ENCODE assay signal across 1 cellular context in the genomic region with DNA sequence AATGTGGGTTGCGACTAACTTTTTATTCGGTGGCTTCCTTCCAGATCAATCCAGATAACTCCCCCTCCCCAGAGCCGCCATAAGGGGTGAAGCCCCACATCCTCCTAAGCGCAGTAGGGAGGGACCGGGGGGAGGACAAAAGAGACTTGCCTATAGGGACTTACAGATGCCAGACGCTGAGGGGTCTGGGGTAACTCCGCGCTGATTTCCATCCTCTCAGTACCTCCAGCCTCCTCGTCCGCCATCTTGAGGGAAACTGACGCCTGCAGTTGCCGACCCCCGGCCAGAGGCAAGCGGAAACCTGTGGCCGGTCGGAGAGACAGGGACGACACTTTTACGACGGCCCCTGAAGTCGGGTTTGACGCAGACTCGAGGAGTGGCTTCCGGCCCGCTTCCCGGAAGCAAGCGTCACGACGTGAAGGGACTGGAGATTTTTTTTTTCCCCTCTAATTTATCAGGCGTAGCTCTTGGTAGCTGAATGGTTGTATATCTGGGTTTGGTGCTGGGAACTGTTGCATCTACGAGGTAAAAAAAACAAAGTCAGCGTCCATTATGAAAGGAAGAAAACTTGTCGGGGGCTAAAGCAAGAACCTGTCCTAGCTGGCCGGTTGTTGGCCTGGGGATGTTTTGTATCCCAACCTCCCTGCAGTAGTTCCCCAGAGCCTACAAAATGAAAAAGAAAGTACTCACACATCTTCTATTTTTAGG.
A peak's percentile ranks its signal among the peaks of the same experiment; 100 is the strongest.
TF ChIP-seq lines count a peak whose summit lies in the region.

A gene (minus strand): TSS at position 261 of the 708 bp plus-strand sequence. CDS start 16 bp downstream, at position 245.

TF ChIP-seq in HEK293, 187 proteins besides CTCF, POLR2A, EP300 and RAD21 (continued from another document):
- TF ChIP-seq, protein P1, sequence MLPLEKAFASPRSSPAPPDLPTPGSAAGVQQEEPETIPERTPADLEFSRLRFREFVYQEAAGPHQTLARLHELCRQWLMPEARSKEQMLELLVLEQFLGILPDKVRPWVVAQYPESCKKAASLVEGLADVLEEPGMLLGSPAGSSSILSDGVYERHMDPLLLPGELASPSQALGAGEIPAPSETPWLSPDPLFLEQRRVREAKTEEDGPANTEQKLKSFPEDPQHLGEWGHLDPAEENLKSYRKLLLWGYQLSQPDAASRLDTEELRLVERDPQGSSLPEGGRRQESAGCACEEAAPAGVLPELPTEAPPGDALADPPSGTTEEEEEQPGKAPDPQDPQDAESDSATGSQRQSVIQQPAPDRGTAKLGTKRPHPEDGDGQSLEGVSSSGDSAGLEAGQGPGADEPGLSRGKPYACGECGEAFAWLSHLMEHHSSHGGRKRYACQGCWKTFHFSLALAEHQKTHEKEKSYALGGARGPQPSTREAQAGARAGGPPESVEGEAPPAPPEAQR (tag by site-specific recombination; IDR thresholded peaks at IDR 0.05), result no peak
- TF ChIP-seq ZNF24 (tag by site-specific recombination; IDR thresholded peaks at IDR 0.05) (no peak), ZFP41 (tag by site-specific recombination; IDR thresholded peaks at IDR 0.05; ENCODE audit: borderline replicate concordance) (no peak), ZSCAN16 (tag by site-specific recombination; IDR thresholded peaks at IDR 0.05) (no peak), ZNF621 (tag by site-specific recombination; IDR thresholded peaks at IDR 0.05) (no peak), ZNF114 (tag by site-specific recombination; IDR thresholded peaks at IDR 0.05) (no peak), GLIS1 (tag by site-specific recombination; IDR thresholded peaks at IDR 0.05) (peak; percentile 22; the same call in 1 of the 2 replicates), ZNF623 (tag by site-specific recombination; IDR thresholded peaks at IDR 0.05) (no peak), ZNF274 (IDR thresholded peaks at IDR 0.05; ENCODE audit: low read length) (no peak), ZNF274 (tag by site-specific recombination; IDR thresholded peaks at IDR 0.05; ENCODE audit: borderline replicate concordance) (no peak), EGR2 (tag by site-specific recombination; IDR thresholded peaks at IDR 0.05; ENCODE audit: low read depth) (no peak), ZNF169 (tag by site-specific recombination; IDR thresholded peaks at IDR 0.05) (no peak), ZNF157 (tag by site-specific recombination; IDR thresholded peaks at IDR 0.05) (no peak), ZNF785 (tag by site-specific recombination; IDR thresholded peaks at IDR 0.05) (no peak), YY1 (tag by site-specific recombination; IDR thresholded peaks at IDR 0.05) (0 out of 2 replicates have a peak, but pooled peaks have one; percentile 60), MEIS1 (CRISPR knock-in tag; IDR thresholded peaks at IDR 0.05; ENCODE audit: borderline replicate concordance) (no peak), ZNF112 (tag by site-specific recombination; IDR thresholded peaks at IDR 0.05) (no peak), ZNF561 (tag by site-specific recombination; IDR thresholded peaks at IDR 0.05; ENCODE audit: borderline replicate concordance) (no peak), ZNF132 (tag by site-specific recombination; IDR thresholded peaks at IDR 0.05; ENCODE audit: borderline replicate concordance) (no peak), ZSCAN30 (tag by site-specific recombination; IDR thresholded peaks at IDR 0.05) (no peak), ZBTB8A (tag by site-specific recombination; IDR thresholded peaks at IDR 0.05) (no peak), ZNF292 (tag by site-specific recombination; IDR thresholded peaks at IDR 0.05; ENCODE audit: borderline replicate concordance, low read depth) (no peak), ZNF155 (tag by site-specific recombination; IDR thresholded peaks at IDR 0.05) (no peak), WT1 (tag by site-specific recombination; IDR thresholded peaks at IDR 0.05) (no peak), ZNF146 (tag by site-specific recombination; IDR thresholded peaks at IDR 0.05) (no peak), KLF10 (tag by site-specific recombination; IDR thresholded peaks at IDR 0.05) (no peak), ZNF571 (tag by site-specific recombination; IDR thresholded peaks at IDR 0.05) (no peak), ZNF629 (tag by site-specific recombination; IDR thresholded peaks at IDR 0.05) (peak; percentile 88), BCL11A (tag by site-specific recombination; IDR thresholded peaks at IDR 0.05; ENCODE audit: low read depth) (no peak), ZNF747 (tag by site-specific recombination; IDR thresholded peaks at IDR 0.05) (no peak)
- TF ChIP-seq, protein P2, sequence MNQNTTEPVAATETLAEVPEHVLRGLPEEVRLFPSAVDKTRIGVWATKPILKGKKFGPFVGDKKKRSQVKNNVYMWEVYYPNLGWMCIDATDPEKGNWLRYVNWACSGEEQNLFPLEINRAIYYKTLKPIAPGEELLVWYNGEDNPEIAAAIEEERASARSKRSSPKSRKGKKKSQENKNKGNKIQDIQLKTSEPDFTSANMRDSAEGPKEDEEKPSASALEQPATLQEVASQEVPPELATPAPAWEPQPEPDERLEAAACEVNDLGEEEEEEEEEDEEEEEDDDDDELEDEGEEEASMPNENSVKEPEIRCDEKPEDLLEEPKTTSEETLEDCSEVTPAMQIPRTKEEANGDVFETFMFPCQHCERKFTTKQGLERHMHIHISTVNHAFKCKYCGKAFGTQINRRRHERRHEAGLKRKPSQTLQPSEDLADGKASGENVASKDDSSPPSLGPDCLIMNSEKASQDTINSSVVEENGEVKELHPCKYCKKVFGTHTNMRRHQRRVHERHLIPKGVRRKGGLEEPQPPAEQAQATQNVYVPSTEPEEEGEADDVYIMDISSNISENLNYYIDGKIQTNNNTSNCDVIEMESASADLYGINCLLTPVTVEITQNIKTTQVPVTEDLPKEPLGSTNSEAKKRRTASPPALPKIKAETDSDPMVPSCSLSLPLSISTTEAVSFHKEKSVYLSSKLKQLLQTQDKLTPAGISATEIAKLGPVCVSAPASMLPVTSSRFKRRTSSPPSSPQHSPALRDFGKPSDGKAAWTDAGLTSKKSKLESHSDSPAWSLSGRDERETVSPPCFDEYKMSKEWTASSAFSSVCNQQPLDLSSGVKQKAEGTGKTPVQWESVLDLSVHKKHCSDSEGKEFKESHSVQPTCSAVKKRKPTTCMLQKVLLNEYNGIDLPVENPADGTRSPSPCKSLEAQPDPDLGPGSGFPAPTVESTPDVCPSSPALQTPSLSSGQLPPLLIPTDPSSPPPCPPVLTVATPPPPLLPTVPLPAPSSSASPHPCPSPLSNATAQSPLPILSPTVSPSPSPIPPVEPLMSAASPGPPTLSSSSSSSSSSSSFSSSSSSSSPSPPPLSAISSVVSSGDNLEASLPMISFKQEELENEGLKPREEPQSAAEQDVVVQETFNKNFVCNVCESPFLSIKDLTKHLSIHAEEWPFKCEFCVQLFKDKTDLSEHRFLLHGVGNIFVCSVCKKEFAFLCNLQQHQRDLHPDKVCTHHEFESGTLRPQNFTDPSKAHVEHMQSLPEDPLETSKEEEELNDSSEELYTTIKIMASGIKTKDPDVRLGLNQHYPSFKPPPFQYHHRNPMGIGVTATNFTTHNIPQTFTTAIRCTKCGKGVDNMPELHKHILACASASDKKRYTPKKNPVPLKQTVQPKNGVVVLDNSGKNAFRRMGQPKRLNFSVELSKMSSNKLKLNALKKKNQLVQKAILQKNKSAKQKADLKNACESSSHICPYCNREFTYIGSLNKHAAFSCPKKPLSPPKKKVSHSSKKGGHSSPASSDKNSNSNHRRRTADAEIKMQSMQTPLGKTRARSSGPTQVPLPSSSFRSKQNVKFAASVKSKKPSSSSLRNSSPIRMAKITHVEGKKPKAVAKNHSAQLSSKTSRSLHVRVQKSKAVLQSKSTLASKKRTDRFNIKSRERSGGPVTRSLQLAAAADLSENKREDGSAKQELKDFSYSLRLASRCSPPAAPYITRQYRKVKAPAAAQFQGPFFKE (tag by site-specific recombination; IDR thresholded peaks at IDR 0.05; ENCODE audit: borderline replicate concordance), result no peak
- TF ChIP-seq, protein P3, sequence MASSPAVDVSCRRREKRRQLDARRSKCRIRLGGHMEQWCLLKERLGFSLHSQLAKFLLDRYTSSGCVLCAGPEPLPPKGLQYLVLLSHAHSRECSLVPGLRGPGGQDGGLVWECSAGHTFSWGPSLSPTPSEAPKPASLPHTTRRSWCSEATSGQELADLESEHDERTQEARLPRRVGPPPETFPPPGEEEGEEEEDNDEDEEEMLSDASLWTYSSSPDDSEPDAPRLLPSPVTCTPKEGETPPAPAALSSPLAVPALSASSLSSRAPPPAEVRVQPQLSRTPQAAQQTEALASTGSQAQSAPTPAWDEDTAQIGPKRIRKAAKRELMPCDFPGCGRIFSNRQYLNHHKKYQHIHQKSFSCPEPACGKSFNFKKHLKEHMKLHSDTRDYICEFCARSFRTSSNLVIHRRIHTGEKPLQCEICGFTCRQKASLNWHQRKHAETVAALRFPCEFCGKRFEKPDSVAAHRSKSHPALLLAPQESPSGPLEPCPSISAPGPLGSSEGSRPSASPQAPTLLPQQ (tag by site-specific recombination; IDR thresholded peaks at IDR 0.05), result no peak
- TF ChIP-seq, protein P4, sequence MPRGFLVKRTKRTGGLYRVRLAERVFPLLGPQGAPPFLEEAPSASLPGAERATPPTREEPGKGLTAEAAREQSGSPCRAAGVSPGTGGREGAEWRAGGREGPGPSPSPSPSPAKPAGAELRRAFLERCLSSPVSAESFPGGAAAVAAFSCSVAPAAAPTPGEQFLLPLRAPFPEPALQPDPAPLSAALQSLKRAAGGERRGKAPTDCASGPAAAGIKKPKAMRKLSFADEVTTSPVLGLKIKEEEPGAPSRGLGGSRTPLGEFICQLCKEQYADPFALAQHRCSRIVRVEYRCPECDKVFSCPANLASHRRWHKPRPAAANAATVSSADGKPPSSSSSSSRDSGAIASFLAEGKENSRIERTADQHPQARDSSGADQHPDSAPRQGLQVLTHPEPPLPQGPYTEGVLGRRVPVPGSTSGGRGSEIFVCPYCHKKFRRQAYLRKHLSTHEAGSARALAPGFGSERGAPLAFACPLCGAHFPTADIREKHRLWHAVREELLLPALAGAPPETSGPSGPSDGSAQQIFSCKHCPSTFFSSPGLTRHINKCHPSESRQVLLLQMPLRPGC (tag by site-specific recombination; IDR thresholded peaks at IDR 0.05), result no peak
- TF ChIP-seq, protein P5, sequence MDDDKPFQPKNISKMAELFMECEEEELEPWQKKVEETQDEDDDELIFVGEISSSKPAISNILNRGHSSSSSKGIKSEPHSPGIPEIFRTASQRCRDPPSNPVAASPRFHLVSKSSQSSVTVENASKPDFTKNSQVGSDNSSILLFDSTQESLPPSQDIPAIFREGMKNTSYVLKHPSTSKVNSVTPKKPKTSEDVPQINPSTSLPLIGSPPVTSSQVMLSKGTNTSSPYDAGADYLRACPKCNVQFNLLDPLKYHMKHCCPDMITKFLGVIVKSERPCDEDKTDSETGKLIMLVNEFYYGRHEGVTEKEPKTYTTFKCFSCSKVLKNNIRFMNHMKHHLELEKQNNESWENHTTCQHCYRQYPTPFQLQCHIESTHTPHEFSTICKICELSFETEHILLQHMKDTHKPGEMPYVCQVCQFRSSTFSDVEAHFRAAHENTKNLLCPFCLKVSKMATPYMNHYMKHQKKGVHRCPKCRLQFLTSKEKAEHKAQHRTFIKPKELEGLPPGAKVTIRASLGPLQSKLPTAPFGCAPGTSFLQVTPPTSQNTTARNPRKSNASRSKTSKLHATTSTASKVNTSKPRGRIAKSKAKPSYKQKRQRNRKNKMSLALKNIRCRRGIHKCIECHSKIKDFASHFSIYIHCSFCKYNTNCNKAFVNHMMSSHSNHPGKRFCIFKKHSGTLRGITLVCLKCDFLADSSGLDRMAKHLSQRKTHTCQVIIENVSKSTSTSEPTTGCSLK (tag by site-specific recombination; IDR thresholded peaks at IDR 0.05), result no peak
- TF ChIP-seq, protein P6, sequence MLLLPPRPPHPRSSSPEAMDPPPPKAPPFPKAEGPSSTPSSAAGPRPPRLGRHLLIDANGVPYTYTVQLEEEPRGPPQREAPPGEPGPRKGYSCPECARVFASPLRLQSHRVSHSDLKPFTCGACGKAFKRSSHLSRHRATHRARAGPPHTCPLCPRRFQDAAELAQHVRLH (tag by site-specific recombination; IDR thresholded peaks at IDR 0.05), result no peak
- TF ChIP-seq, protein P7, sequence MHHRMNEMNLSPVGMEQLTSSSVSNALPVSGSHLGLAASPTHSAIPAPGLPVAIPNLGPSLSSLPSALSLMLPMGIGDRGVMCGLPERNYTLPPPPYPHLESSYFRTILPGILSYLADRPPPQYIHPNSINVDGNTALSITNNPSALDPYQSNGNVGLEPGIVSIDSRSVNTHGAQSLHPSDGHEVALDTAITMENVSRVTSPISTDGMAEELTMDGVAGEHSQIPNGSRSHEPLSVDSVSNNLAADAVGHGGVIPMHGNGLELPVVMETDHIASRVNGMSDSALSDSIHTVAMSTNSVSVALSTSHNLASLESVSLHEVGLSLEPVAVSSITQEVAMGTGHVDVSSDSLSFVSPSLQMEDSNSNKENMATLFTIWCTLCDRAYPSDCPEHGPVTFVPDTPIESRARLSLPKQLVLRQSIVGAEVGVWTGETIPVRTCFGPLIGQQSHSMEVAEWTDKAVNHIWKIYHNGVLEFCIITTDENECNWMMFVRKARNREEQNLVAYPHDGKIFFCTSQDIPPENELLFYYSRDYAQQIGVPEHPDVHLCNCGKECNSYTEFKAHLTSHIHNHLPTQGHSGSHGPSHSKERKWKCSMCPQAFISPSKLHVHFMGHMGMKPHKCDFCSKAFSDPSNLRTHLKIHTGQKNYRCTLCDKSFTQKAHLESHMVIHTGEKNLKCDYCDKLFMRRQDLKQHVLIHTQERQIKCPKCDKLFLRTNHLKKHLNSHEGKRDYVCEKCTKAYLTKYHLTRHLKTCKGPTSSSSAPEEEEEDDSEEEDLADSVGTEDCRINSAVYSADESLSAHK (tag by site-specific recombination; IDR thresholded peaks at IDR 0.05), result no peak
- TF ChIP-seq, protein P8, sequence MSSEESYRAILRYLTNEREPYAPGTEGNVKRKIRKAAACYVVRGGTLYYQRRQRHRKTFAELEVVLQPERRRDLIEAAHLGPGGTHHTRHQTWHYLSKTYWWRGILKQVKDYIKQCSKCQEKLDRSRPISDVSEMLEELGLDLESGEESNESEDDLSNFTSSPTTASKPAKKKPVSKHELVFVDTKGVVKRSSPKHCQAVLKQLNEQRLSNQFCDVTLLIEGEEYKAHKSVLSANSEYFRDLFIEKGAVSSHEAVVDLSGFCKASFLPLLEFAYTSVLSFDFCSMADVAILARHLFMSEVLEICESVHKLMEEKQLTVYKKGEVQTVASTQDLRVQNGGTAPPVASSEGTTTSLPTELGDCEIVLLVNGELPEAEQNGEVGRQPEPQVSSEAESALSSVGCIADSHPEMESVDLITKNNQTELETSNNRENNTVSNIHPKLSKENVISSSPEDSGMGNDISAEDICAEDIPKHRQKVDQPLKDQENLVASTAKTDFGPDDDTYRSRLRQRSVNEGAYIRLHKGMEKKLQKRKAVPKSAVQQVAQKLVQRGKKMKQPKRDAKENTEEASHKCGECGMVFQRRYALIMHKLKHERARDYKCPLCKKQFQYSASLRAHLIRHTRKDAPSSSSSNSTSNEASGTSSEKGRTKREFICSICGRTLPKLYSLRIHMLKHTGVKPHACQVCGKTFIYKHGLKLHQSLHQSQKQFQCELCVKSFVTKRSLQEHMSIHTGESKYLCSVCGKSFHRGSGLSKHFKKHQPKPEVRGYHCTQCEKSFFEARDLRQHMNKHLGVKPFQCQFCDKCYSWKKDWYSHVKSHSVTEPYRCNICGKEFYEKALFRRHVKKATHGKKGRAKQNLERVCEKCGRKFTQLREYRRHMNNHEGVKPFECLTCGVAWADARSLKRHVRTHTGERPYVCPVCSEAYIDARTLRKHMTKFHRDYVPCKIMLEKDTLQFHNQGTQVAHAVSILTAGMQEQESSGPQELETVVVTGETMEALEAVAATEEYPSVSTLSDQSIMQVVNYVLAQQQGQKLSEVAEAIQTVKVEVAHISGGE (tag by site-specific recombination; conservative IDR thresholded peaks at IDR 0.05; ENCODE audit: low read depth), result peak; percentile 92
